28 cellular contexts compared by ENCODE assay signal in genomic region chr10:79393221-79393923, GRCh38. TPM values are rescaled to one million over a fixed set of nuclear protein-coding genes. Genes with fewer than 3 reads are reported as not detected.
DNase-seq lines count a peak whose midpoint lies in the region; ATAC-seq and TF ChIP-seq lines count a peak whose summit lies in the region.
"Had no signal": no experiment of that assay in that cellular context is flagged by ENCODE, and none has a peak within 500 bp of the region (broad histone marks: within the 10 kb centered on the region; RNA-seq: fewer than 3 reads in every experiment).

No MANE protein-coding gene starts in this region.

- peaks cover 3% of the 10 kb centered on the region for H3K27me3 Mint-ChIP-seq in H9 (ENCODE audit: low read depth)
- H3K27me3 Mint-ChIP-seq: stimulated activated naive CD8-positive, alpha-beta T cell treated with anti-CD3 and anti-CD28 coated beads, Interleukin-15, amount 100 ng/mL, for 72 hours had no signal

- H3K4me1 Mint-ChIP-seq in H9: peaks cover 0 to under 1% of the 10 kb centered on the region in 2 experiments; a peak in 1 of 4 replicates

- no peaks in the 10 kb centered on the region for H3K79me1 ChIP-seq in H9 (ENCODE audit: insufficient read depth, low read depth, low read length, poor library complexity, severe bottlenecking)

- no peak overlapping the region for H2BK15ac ChIP-seq in H9 (ENCODE audit: low read depth, low read length)

- no peak overlapping the region; the same call in 1 of the 2 replicates for H3K14ac ChIP-seq in H9 (ENCODE audit: insufficient read depth, low read length)

- intact Hi-C loops in lower lobe of right lung (cut with DNase I): no loop called here

- H3K4me2 ChIP-seq in H9 (ENCODE audit: insufficient read depth, insufficient read length, low read length): no peak overlapping the region

- DNase-seq in H9 (no peak), coronary artery (ENCODE audit: low spot score) (peak; percentile 57), lower lobe of right lung (peak; percentile 11), substantia nigra (lab: John Stamatoyannopoulos, UW) (no peak), kidney glomerular epithelial cell (lab: John Stamatoyannopoulos, UW) (no peak), DMS 273 (lab: John Stamatoyannopoulos, UW; ENCODE audit: unreplicated experiment) (no peak)
- DNase-seq in stimulated activated CD4-positive, alpha-beta T cell treated with anti-CD3 and anti-CD28 coated beads, Interleukin-15, amount 100 ng/mL, for 24 hours: no peak
- DNase-seq: activated CD4-positive, alpha-beta T cell treated with anti-CD3 and anti-CD28 coated beads, Interleukin-2, amount 50 U/mL, for 48 hours; activated naive CD4-positive, alpha-beta T cell treated with Interleukin-2 at 50 U/mL for 16 hours; DMS53; GM23248; hippocampal formation; IMR-90; MV-4-11; naive B cell; NCI-H1436 treated with DMSO at 0.1 percent for 48 hours; NCI-H774; SHP77 treated with DMSO at 0.1 percent for 48 hours; stimulated activated CD4-positive, alpha-beta T cell treated with anti-CD3 and anti-CD28 coated beads, Interleukin-2, amount 100 ng/mL, for 24 hours; stimulated activated CD8-positive, alpha-beta memory T cell treated with anti-CD3 and anti-CD28 coated beads, Interleukin-4, amount 100 ng/mL, for 48 hours; stimulated activated naive CD8-positive, alpha-beta T cell treated with anti-CD3 and anti-CD28 coated beads, Interleukin-15, amount 100 ng/mL, for 72 hours; trophoblast cell had no signal

- no peak overlapping the region for H4K5ac ChIP-seq in H9 (ENCODE audit: insufficient read length, low read depth, low read length)

- WGBS in H9 (ENCODE audit: extremely low coverage, insufficient read length, low lambda C conversion rate): no CpG with 5 or more reads among the region's 4 CpGs

- no peak overlapping the region for H4K8ac ChIP-seq in H9 (replicated peaks; ENCODE audit: insufficient read length, low read depth, low read length)

- no peak overlapping the region for H2BK5ac ChIP-seq in H9 (ENCODE audit: insufficient read length, low read length)

- H3K27me3 ChIP-seq in H9 (ENCODE audit: insufficient read depth, low read length): no peaks in the 10 kb centered on the region
- no peaks in the 10 kb centered on the region for H3K27me3 ChIP-seq in lower lobe of right lung (ENCODE audit: low read depth)
- H3K27me3 ChIP-seq: adrenal gland, body of pancreas had no signal

- H3K27ac Mint-ChIP-seq in H9: peak overlapping the region in 2 of 3 experiments; percentile 23 to 24; a peak in 1 of 7 replicates

- H3K36me3 ChIP-seq in lower lobe of right lung: peaks cover 26% of the 10 kb centered on the region
- H3K36me3 ChIP-seq: neutrophil had no signal

- H3K9ac ChIP-seq in H9 (ENCODE audit: extremely low read depth, insufficient read length, low read length): no peak overlapping the region
- H3K9ac ChIP-seq: GM23248 had no signal

- no peaks in the 10 kb centered on the region for H3K79me2 ChIP-seq in H9 (ENCODE audit: insufficient read depth, low read length)

- H2AFZ ChIP-seq in H9 (ENCODE audit: low read length): no peak overlapping the region
- H2AFZ ChIP-seq: GM23248 had no signal

- H3K23me2 ChIP-seq in H9 (ENCODE audit: insufficient read length, low read depth, low read length, poor library complexity, severe bottlenecking): no peaks in the 10 kb centered on the region

- no peak for TF ChIP-seq CTCF in H9 (conservative IDR thresholded peaks at IDR 0.05)
- no peak for TF ChIP-seq CTCF in coronary artery (IDR thresholded peaks at IDR 0.05)
- no peak for TF ChIP-seq CTCF in lower lobe of right lung (IDR thresholded peaks at IDR 0.05)

- H3K9me3 ChIP-seq in H9 (ENCODE audit: control insufficient read depth, low read depth, low read length) (no peaks in the 10 kb centered on the region), lower lobe of right lung (no peaks in the 10 kb centered on the region)
- H3K9me3 ChIP-seq: adrenal gland, body of pancreas, neutrophil, psoas muscle had no signal

- no peak overlapping the region for H3K4me3 ChIP-seq in coronary artery
- no peak overlapping the region for H3K4me3 ChIP-seq in lower lobe of right lung
- H3K4me3 ChIP-seq: adrenal gland, body of pancreas, GM23248, psoas muscle, skin epidermis had no signal

- H3K4me1 ChIP-seq in H9 (ENCODE audit: insufficient read depth, low read length) (no peaks in the 10 kb centered on the region), lower lobe of right lung (peaks cover 35% of the 10 kb centered on the region)
- H3K4me1 ChIP-seq: body of pancreas had no signal

- H3K56ac ChIP-seq in H9 (ENCODE audit: insufficient read length, low read depth, low read length): no peak overlapping the region

- H3K36me3 Mint-ChIP-seq in H9 (ENCODE audit: insufficient read depth in 1 of 3, low read depth in 3 of 3): peaks cover 0 to 2% (median 0%) of the 10 kb centered on the region in 3 experiments; a peak in 2 of 7 replicates
- H3K36me3 Mint-ChIP-seq: naive B cell had no signal

- no peaks in the 10 kb centered on the region for H3K9me3 Mint-ChIP-seq in H9
- H3K9me3 Mint-ChIP-seq: stimulated activated naive CD8-positive, alpha-beta T cell treated with anti-CD3 and anti-CD28 coated beads, Interleukin-15, amount 100 ng/mL, for 72 hours had no signal

- no peak overlapping the region for H3K18ac ChIP-seq in H9 (ENCODE audit: insufficient read length, low read depth, low read length)

- no peak overlapping the region for H3K4me3 Mint-ChIP-seq in H9
- H3K4me3 Mint-ChIP-seq: naive B cell; stimulated activated naive CD8-positive, alpha-beta T cell treated with anti-CD3 and anti-CD28 coated beads, Interleukin-15, amount 100 ng/mL, for 72 hours had no signal

- no peak overlapping the region for H3K27ac ChIP-seq in H9 (ENCODE audit: insufficient read length, low read depth, low read length)
- peak overlapping the region in 1 of 2 donors; percentile 6 for H3K27ac ChIP-seq in coronary artery
- no peak overlapping the region for H3K27ac ChIP-seq in lower lobe of right lung
- peak overlapping the region; percentile 80 for H3K27ac ChIP-seq in substantia nigra (ENCODE audit: low read depth, low read length, poor library complexity, severe bottlenecking)
- H3K27ac ChIP-seq: body of pancreas, GM23248, neutrophil, psoas muscle had no signal

- no peak overlapping the region for H2BK120ac ChIP-seq in H9 (ENCODE audit: low read depth, low read length, poor library complexity, severe bottlenecking)

- H2BK20ac ChIP-seq in H9 (ENCODE audit: low read depth, low read length, poor library complexity, severe bottlenecking): no peak overlapping the region

- ATAC-seq in lower lobe of right lung: no peak
- ATAC-seq: body of pancreas; Panc1; psoas muscle; stimulated activated naive CD8-positive, alpha-beta T cell treated with anti-CD3 and anti-CD28 coated beads, Interleukin-15, amount 100 ng/mL, for 72 hours had no signal

- no peak overlapping the region for H3T11ph ChIP-seq in H9 (ENCODE audit: low read length)

- H2BK12ac ChIP-seq in H9 (ENCODE audit: insufficient read length, low read depth, low read length): no peak overlapping the region

- H2AK5ac ChIP-seq in H9 (ENCODE audit: insufficient read length, low read length): no peak overlapping the region

- H3K4ac ChIP-seq in H9 (ENCODE audit: low read depth, low read length): no peak overlapping the region

- H4K20me1 ChIP-seq in H9 (ENCODE audit: control insufficient read depth, insufficient read depth, insufficient read length): no peaks in the 10 kb centered on the region

- H3K23ac ChIP-seq in H9 (ENCODE audit: insufficient read length, low read depth, low read length): no peak overlapping the region

- no peak overlapping the region for H4K91ac ChIP-seq in H9 (ENCODE audit: insufficient read length, low read depth, low read length)

RNA-seq across cellular contexts. Expression of gene PPIF, which starts 46.1 kb away (rescaled TPM):
- total RNA-seq in H9 (2021): 79.7 and 80.4 TPM in 2 replicates
- total RNA-seq in lower lobe of right lung: 28.5 TPM

RNA-seq across cellular contexts. Expression of gene ZCCHC24, which starts 52.1 kb away (rescaled TPM):
- total RNA-seq in H9 (2021): 3.5 and 3.8 TPM in 2 replicates
- 34.7 TPM for total RNA-seq in lower lobe of right lung

Comparison
In these comparisons a context has a peak if more than half of its experiments do, and no peak if none do; other contexts are left out.
1. DNase-seq: peak in coronary artery (single experiment) and lower lobe of right lung (single experiment); none in H9 (single experiment), substantia nigra (0 of 49), stimulated activated CD4-positive, alpha-beta T cell treated with anti-CD3 and anti-CD28 coated beads, Interleukin-15, amount 100 ng/mL, for 24 hours (single experiment), kidney glomerular epithelial cell (single experiment) and DMS 273 (single experiment).